34 cellular contexts compared by ENCODE assay signal in genomic region chr4:15786743-15787142, GRCh38. TPM values are rescaled to one million over a fixed set of nuclear protein-coding genes. Genes with fewer than 3 reads are reported as not detected.
"Had no signal": no experiment of that assay in that cellular context is flagged by ENCODE, and none has a peak within 500 bp of the region (broad histone marks: within the 10 kb centered on the region; RNA-seq: fewer than 3 reads in every experiment).

No MANE protein-coding gene starts in this region.

- H3K27ac ChIP-seq: brain microvascular endothelial cell, coronary artery, dorsolateral prefrontal cortex, foreskin keratinocyte, gastrocnemius medialis, WERI-Rb-1 had no signal

- H3K27me3 Mint-ChIP-seq: activated B cell treated with CpG ODN at 0.5 μM for 24 hours; activated CD8-positive, alpha-beta T cell treated with anti-CD3 and anti-CD28 coated beads for 36 hours; activated naive CD8-positive, alpha-beta T cell; dendritic cell treated with granulocyte-macrophage colony-stimulating factor and Interleukin-4, amounts not matched to agents 40 ng/mL and 50 ng/mL, for 4 days had no signal

- H3K27ac Mint-ChIP-seq: activated B cell treated with CpG ODN at 0.5 μM for 24 hours; activated CD8-positive, alpha-beta T cell treated with anti-CD3 and anti-CD28 coated beads for 36 hours; activated naive CD8-positive, alpha-beta T cell; activated T-helper 17 cell treated with anti-CD3 and anti-CD28 coated beads, Interleukin-2, amount 50 U/mL, for 72 hours; endodermal cell; T-helper 2 cell treated with Interferon-gamma antibody and Interleukin-4, amounts not matched to agents 5 μg/mL and 100 μg/mL, for 36 hours had no signal

- H3K27me3 ChIP-seq: brain microvascular endothelial cell, gastrocnemius medialis had no signal

- H3K36me3 ChIP-seq: brain microvascular endothelial cell, gastrocnemius medialis, WERI-Rb-1 had no signal

- H3K9me3 Mint-ChIP-seq: activated T-cell treated with anti-CD3 and anti-CD28 coated beads, Interleukin-2, amount 50 U/mL, for 4 hours; activated T-helper 17 cell treated with anti-CD3 and anti-CD28 coated beads, Interleukin-2, amount 50 U/mL, for 72 hours; central memory CD8-positive, alpha-beta T cell; dendritic cell treated with granulocyte-macrophage colony-stimulating factor and Interleukin-4, amounts not matched to agents 40 ng/mL and 50 ng/mL, for 4 days had no signal

- H3K9me3 ChIP-seq: gastrocnemius medialis had no signal

- H3K4me1 Mint-ChIP-seq: endodermal cell had no signal

- DNase-seq: activated B cell treated with CpG ODN at 0.5 μM for 24 hours; activated CD4-positive, alpha-beta T cell treated with anti-CD3 and anti-CD28 coated beads for 48 hours; activated CD4-positive, alpha-beta T cell treated with anti-CD3 and anti-CD28 coated beads, Interleukin-2, amount 50 U/mL, for 1 hour; activated CD4-positive, alpha-beta T cell treated with anti-CD3 and anti-CD28 coated beads, Interleukin-2, amount 50 U/mL, for 48 hours; activated CD8-positive, alpha-beta T cell treated with anti-CD3 and anti-CD28 coated beads for 36 hours; activated effector memory CD4-positive, alpha-beta T cell treated with Interleukin-2 at 50 U/mL for 16 hours; activated gamma-delta T cell treated with Interleukin-2 at 50 U/mL for 16 hours; activated naive CD4-positive, alpha-beta T cell treated with anti-CD3 and anti-CD28 coated beads, Interleukin-2, amount 50 U/mL, for 16 hours; activated naive CD4-positive, alpha-beta T cell treated with Interleukin-2 at 50 U/mL for 16 hours; activated T-cell treated with anti-CD3 and anti-CD28 coated beads, Interleukin-2, amount 50 U/mL, for 4 hours; amniotic stem cell; anterior cingulate cortex; brain microvascular endothelial cell; dorsolateral prefrontal cortex; effector memory CD4-positive, alpha-beta T cell; endodermal cell; foreskin keratinocyte; gastrocnemius medialis; glutamatergic neuron; T-helper 1 cell; T-helper 17 cell; T1000; WERI-Rb-1 had no signal

- H3K4me1 ChIP-seq: foreskin keratinocyte, gastrocnemius medialis had no signal

- FAIRE-seq: astrocyte had no signal

- H3K4me3 ChIP-seq: coronary artery, dorsolateral prefrontal cortex, gastrocnemius medialis had no signal

- H3K4me3 Mint-ChIP-seq: activated B cell treated with CpG ODN at 0.5 μM for 24 hours; activated CD8-positive, alpha-beta T cell treated with anti-CD3 and anti-CD28 coated beads for 36 hours; activated naive CD8-positive, alpha-beta T cell; activated T-cell treated with anti-CD3 and anti-CD28 coated beads, Interleukin-2, amount 50 U/mL, for 4 hours; activated T-helper 17 cell treated with anti-CD3 and anti-CD28 coated beads, Interleukin-2, amount 50 U/mL, for 72 hours; central memory CD8-positive, alpha-beta T cell; dendritic cell treated with granulocyte-macrophage colony-stimulating factor and Interleukin-4, amounts not matched to agents 40 ng/mL and 50 ng/mL, for 4 days; endodermal cell; T-helper 17 cell; T-helper 2 cell treated with Interferon-gamma antibody and Interleukin-4, amounts not matched to agents 5 μg/mL and 100 μg/mL, for 36 hours had no signal

- ATAC-seq: activated CD4-positive, CD25-positive, alpha-beta regulatory T cell treated with anti-CD3 and anti-CD28 coated beads, Interleukin-2, amount 50 U/mL, for 24 hours; activated CD8-positive, alpha-beta T cell treated with anti-CD3 and anti-CD28 coated beads for 36 hours; activated T-cell treated with anti-CD3 and anti-CD28 coated beads, Interleukin-2, amount 50 U/mL, for 4 hours; activated T-helper 17 cell treated with anti-CD3 and anti-CD28 coated beads, Interleukin-2, amount 50 U/mL, for 72 hours; esophagus mucosa; foreskin keratinocyte; gastrocnemius medialis; T-helper 17 cell had no signal

RNA-seq across cellular contexts. Expression of gene CD38, which starts 8.6 kb away (rescaled TPM):
- total RNA-seq: bronchial epithelial cell, epithelial cell of proximal tubule, foreskin keratinocyte had no signal
- polyA plus RNA-seq: foreskin keratinocyte had no signal
